In the genomic region with DNA sequence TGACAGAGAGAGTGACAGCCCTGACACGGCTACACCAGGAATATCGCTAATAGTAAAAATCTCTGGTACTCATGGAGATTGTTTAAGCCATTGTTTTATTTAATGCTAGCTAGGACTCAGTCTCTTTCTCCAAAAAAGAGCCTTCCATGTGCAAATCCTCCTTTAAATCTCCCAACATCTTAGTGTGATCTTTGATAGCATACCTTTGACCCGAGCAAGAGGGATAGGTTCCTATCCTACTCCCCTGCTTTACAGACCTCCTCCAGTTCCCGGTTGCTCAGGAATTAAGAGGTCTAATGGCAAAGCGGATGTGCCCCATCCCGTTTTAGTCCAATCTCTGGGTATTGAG, we compare ENCODE assay signal across 9 cellular contexts. TPM values are rescaled to one million over a fixed set of nuclear protein-coding genes. Genes with fewer than 3 reads are reported as not detected.
A peak's percentile ranks its signal among the peaks of the same experiment; 100 is the strongest.
DNase-seq lines count a peak whose midpoint lies in the region; ATAC-seq and TF ChIP-seq lines count a peak whose summit lies in the region.
"Had no signal": no experiment of that assay in that cellular context is flagged by ENCODE, and none has a peak within 500 bp of the region (broad histone marks: within the 10 kb centered on the region; RNA-seq: fewer than 3 reads in every experiment).

No MANE protein-coding gene starts in this region.

- TF ChIP-seq CTCF in breast epithelium (IDR thresholded peaks at IDR 0.05) (no peak), tibial artery (IDR thresholded peaks at IDR 0.05) (no peak)

- H2BK120ac ChIP-seq in mesendoderm (ENCODE audit: low read depth, low read length), result no peak overlapping the region

- no peak overlapping the region for H3K56ac ChIP-seq in mesendoderm (ENCODE audit: low read length)

- no peak overlapping the region for H3K23ac ChIP-seq in mesendoderm (ENCODE audit: low read length)

- no peak overlapping the region for H2BK5ac ChIP-seq in mesendoderm (ENCODE audit: low read length)

- no peak for DNase-seq in activated T-cell treated with anti-CD3 and anti-CD28 coated beads, Interleukin-2, amount 50 U/mL, for 4 hours
- no peak for DNase-seq in activated T-cell treated with anti-CD3 and anti-CD28 coated beads, Interleukin-2, amount 50 U/mL, for 1 hour
- DNase-seq in breast epithelium (ENCODE audit: low spot score in 2 of 2) (no peak), mesendoderm (no peak), tibial artery (no peak), cerebellum (ENCODE audit: low spot score) (no peak), NCI-H1092 treated with DMSO at 0.1 percent for 48 hours (lab: John Stamatoyannopoulos, UW) (no peak)
- DNase-seq: T-helper 1 cell had no signal

- H3K18ac ChIP-seq in mesendoderm (ENCODE audit: low read length), result no peak overlapping the region

- no peaks in the 10 kb centered on the region for H3K79me2 ChIP-seq in mesendoderm (ENCODE audit: control insufficient read depth, insufficient read depth, low read length)

- H3K9me3 ChIP-seq in breast epithelium, result no peaks in the 10 kb centered on the region
- no peaks in the 10 kb centered on the region for H3K9me3 ChIP-seq in tibial artery

- peaks cover 0 to 9% of the 10 kb centered on the region in 2 donors for H3K27me3 ChIP-seq in breast epithelium
- H3K27me3 ChIP-seq in mesendoderm (ENCODE audit: insufficient read depth, low read length, poor library complexity), result peaks cover 4% of the 10 kb centered on the region
- H3K27me3 ChIP-seq in tibial artery, result peaks cover 0 to 4% of the 10 kb centered on the region in 2 donors

- H4K5ac ChIP-seq in mesendoderm (ENCODE audit: low read length), result no peak overlapping the region

- H2AK5ac ChIP-seq in mesendoderm (ENCODE audit: low read length), result no peak overlapping the region

- no peaks in the 10 kb centered on the region for H3K9me3 Mint-ChIP-seq in activated T-cell treated with anti-CD3 and anti-CD28 coated beads, Interleukin-2, amount 50 U/mL, for 4 hours

- H3K27me3 Mint-ChIP-seq in activated T-cell treated with anti-CD3 and anti-CD28 coated beads, Interleukin-2, amount 50 U/mL, for 4 hours (ENCODE audit: low read depth), result peaks cover 27% of the 10 kb centered on the region

- H4K8ac ChIP-seq in mesendoderm (ENCODE audit: low read depth, low read length), result no peak overlapping the region

- peak overlapping the region; percentile 59 for H3K4me2 ChIP-seq in mesendoderm (ENCODE audit: low read length)

- peaks cover 7% of the 10 kb centered on the region for H3K4me1 Mint-ChIP-seq in activated T-cell treated with anti-CD3 and anti-CD28 coated beads, Interleukin-2, amount 50 U/mL, for 4 hours (ENCODE audit: low read depth)

- H3K79me1 ChIP-seq in mesendoderm (ENCODE audit: low read length), result no peaks in the 10 kb centered on the region

- no peak overlapping the region for H3K9ac ChIP-seq in mesendoderm (ENCODE audit: low read length)

- peak overlapping the region; percentile 13 for H3K4me3 Mint-ChIP-seq in activated T-cell treated with anti-CD3 and anti-CD28 coated beads, Interleukin-2, amount 50 U/mL, for 4 hours

- no CpG with 5 or more reads among the region's 6 CpGs for WGBS in mesendoderm (ENCODE audit: extremely low coverage, insufficient coverage, low lambda C conversion rate)

- H3K4me3 ChIP-seq in breast epithelium, result peak overlapping the region; percentile 56 to 85 (median 61)
- no peak overlapping the region for H3K4me3 ChIP-seq in mesendoderm (ENCODE audit: low read length)
- H3K4me3 ChIP-seq in tibial artery, result peak overlapping the region; percentile 54 to 76

- H2BK15ac ChIP-seq in mesendoderm (replicated peaks; ENCODE audit: low read depth), result no peak overlapping the region

- no peak overlapping the region for H3K4ac ChIP-seq in mesendoderm (ENCODE audit: low read depth, low read length)

- H3K4me1 ChIP-seq in breast epithelium (peaks cover 5 to 6% of the 10 kb centered on the region in 2 donors), mesendoderm (ENCODE audit: control insufficient read depth, low read depth, low read length) (no peaks in the 10 kb centered on the region), tibial artery (peaks cover 0 to 24% (median 17%) of the 10 kb centered on the region in 4 donors)

- no peak for TF ChIP-seq POLR2A in breast epithelium (IDR thresholded peaks at IDR 0.05)

- H3K36me3 ChIP-seq in breast epithelium, result no peaks in the 10 kb centered on the region
- no peaks in the 10 kb centered on the region for H3K36me3 ChIP-seq in mesendoderm (ENCODE audit: control insufficient read depth, insufficient read depth, low read length)
- H3K36me3 ChIP-seq in tibial artery, result no peaks in the 10 kb centered on the region

- peaks cover 4% of the 10 kb centered on the region for H3K36me3 Mint-ChIP-seq in activated T-cell treated with anti-CD3 and anti-CD28 coated beads, Interleukin-2, amount 50 U/mL, for 4 hours (ENCODE audit: insufficient read depth)

- no peak for ATAC-seq in activated T-cell treated with anti-CD3 and anti-CD28 coated beads, Interleukin-2, amount 50 U/mL, for 4 hours
- no peak for ATAC-seq in GM18873 (IDR thresholded peaks at IDR 0.05; ENCODE audit: low FRiP score, unreplicated experiment)

- H3K27ac ChIP-seq in breast epithelium, result peak overlapping the region in 1 of 2 donors; percentile 75
- no peak overlapping the region for H3K27ac ChIP-seq in mesendoderm (ENCODE audit: low read depth, low read length)
- H3K27ac ChIP-seq in tibial artery, result peak overlapping the region; percentile 53 to 59

- intact Hi-C loops in breast epithelium (cut with DNase I; ENCODE audit: low total_unique reads), result no loop called here
- intact Hi-C loops in tibial artery (cut with DNase I; ENCODE audit: low total_unique reads), result loop anchor here (2.0 kb wide), 1 partner anchor 202 kb away; no protein-coding TSS in a partner anchor

RNA-seq across cellular contexts. Expression of a gene that starts 0.7 kb away (rescaled TPM):
- total RNA-seq in activated T-cell treated with anti-CD3 and anti-CD28 coated beads, Interleukin-2, amount 50 U/mL, for 4 hours, result under 1 TPM; 0.40 to 0.68 (median 0.43) TPM
- 10 to 100 TPM in 2 of 3 donors, 1 to 10 TPM in 1; 6.3 to 14.1 (median 14.1) TPM for total RNA-seq in breast epithelium
- polyA plus RNA-seq in mesendoderm (2013, experiment 1 of 2), result 0.11 TPM
- polyA plus RNA-seq in mesendoderm (2013, experiment 2 of 2), result 0.21 TPM
- total RNA-seq in cerebellum, result 11.3 TPM
